In the genomic region with DNA sequence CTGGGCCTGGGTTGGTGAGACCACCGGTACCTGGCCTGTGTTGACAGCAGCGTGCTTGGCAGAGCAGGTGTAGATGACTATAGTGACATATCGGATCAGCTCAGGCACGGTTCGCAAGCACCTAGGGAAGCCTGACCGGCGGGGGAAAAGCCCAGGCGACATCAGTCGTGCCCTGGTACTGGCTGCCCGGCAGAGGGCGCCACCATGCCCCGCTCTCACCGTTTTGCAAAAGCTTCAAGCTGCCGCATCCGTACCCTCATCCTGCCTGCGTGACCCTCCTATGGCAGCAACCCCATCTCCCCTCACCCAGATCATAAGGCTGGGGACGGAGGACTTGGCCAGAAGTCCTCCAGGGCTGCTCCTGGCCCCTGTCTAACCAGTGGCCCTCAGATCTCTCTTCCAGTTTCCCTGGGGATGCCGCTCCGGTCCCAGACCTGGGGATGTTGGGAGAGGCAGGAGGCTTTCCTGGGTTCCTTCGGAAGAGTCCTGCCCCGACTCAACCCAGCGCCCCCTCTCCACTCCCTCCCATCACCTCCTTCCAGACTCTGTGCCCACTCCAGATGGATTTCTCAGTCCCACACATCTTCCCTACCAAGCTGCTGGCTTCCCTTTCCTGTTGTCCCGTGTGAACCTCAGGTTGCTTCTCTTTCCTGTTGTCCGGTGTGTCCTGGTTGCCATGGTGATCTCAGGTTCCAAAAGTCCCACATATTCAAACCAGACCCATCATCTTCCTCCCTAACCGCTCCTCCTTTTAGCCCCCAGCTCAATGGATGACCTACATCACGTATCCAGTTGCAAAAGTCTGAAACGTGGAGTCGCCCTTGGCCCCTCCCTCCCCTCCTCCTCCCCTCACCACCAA, we compare ENCODE assay signal across 9 cellular contexts. TPM values are rescaled to one million over a fixed set of nuclear protein-coding genes. Genes with fewer than 3 reads are reported as not detected.
DNase-seq lines count a peak whose midpoint lies in the region; ATAC-seq and TF ChIP-seq lines count a peak whose summit lies in the region.
"Had no signal": no experiment of that assay in that cellular context is flagged by ENCODE, and none has a peak within 500 bp of the region (broad histone marks: within the 10 kb centered on the region; RNA-seq: fewer than 3 reads in every experiment).

No MANE protein-coding gene starts in this region.

- H3K4me3 Mint-ChIP-seq in MCF 10A (ENCODE audit: unreplicated experiment), result peak overlapping the region; percentile 52

- peaks cover 23% of the 10 kb centered on the region for H3K27me3 Mint-ChIP-seq in MCF 10A (ENCODE audit: insufficient read depth, unreplicated experiment)

- CTCF ChIA-PET in MCF 10A (lab: Yijun Ruan, JAX), result interaction anchor here (0.6 to 9.2 kb wide), 25 partner anchors 9 to 372 kb away, joined by 3 to 209 read pairs (median 3); a partner anchor contains a TSS

- no peak for ATAC-seq in HG02678 (IDR thresholded peaks at IDR 0.05; ENCODE audit: unreplicated experiment)

- DNase-seq in NCI-H2107 treated with DMSO at 0.1 percent for 48 hours (lab: John Stamatoyannopoulos, UW; ENCODE audit: unreplicated experiment) (peak; percentile 13), NCI-H2107 (lab: John Stamatoyannopoulos, UW) (no peak), NAMALWA (ENCODE audit: low spot score) (peak; percentile 69), MCF 10A (ENCODE audit: unreplicated experiment) (peak; percentile 69), inferior parietal cortex (ENCODE audit: extremely low spot score) (peak; percentile 24)
- peak; percentile 84 for DNase-seq in stimulated activated CD4-positive, alpha-beta T cell treated with anti-CD3 and anti-CD28 coated beads, Interleukin-1b, Interleukin-23, amount 100 ng/mL, for 48 hours

- no peak overlapping the region for H3K27ac ChIP-seq in VCaP

- intact Hi-C loops in MCF 10A (cut with micrococcal nuclease), result loop anchor here (2.0 to 5.0 kb wide), 2 partner anchors 45 to 713 kb away; a partner anchor contains a TSS

- H3K27ac Mint-ChIP-seq in MCF 10A (ENCODE audit: low read depth, unreplicated experiment), result no peak overlapping the region

- no peaks in the 10 kb centered on the region for H3K36me3 Mint-ChIP-seq in MCF 10A (ENCODE audit: insufficient read depth, unreplicated experiment)

- no peaks in the 10 kb centered on the region for H3K9me3 Mint-ChIP-seq in MCF 10A (ENCODE audit: unreplicated experiment)

- peaks cover 19% of the 10 kb centered on the region for H3K4me1 Mint-ChIP-seq in MCF 10A (ENCODE audit: insufficient read depth, unreplicated experiment)

- TF ChIP-seq CTCF in VCaP (conservative IDR thresholded peaks at IDR 0.05) (peak; percentile 87), MCF 10A (IDR thresholded peaks at IDR 0.05; ENCODE audit: unreplicated experiment) (peak; percentile 94)

- no TSS peak for BruUV-seq in MCF 10A (replicated peaks; lab: Mats Ljungman, UMichigan)

- POLR2A ChIA-PET in MCF 10A (lab: Yijun Ruan, JAX), result interaction anchor here (0.5 to 3.2 kb wide), 11 partner anchors 13 to 387 kb away, joined by 3 to 21 read pairs (median 3); a partner anchor contains a TSS

RNA-seq across cellular contexts. Expression of a gene that starts 13.7 kb away (rescaled TPM):
- 1.3 TPM in 1 of 2 replicates, not detected in the other for total RNA-seq in MCF 10A (2022)

RNA-seq across cellular contexts. Expression of a gene that starts 35.0 kb away (rescaled TPM):
- 18.5 and 27.6 TPM in 2 replicates for total RNA-seq in MCF 10A (2022)
- total RNA-seq: urinary bladder had no signal

RNA-seq across cellular contexts. Expression of a gene that starts 44.5 kb away (rescaled TPM):
- 13.1 and 14.1 TPM in 2 replicates for total RNA-seq in MCF 10A (2022)
- total RNA-seq: urinary bladder had no signal

RNA-seq across cellular contexts. Expression of a gene that starts 50.0 kb away (rescaled TPM):
- 5.8 and 5.9 TPM in 2 replicates for total RNA-seq in MCF 10A (2022)
- total RNA-seq: urinary bladder had no signal
